ENCODE assay signal across 16 cellular contexts in genomic region chr5:155655569-155655968, GRCh38.
DNase-seq lines count a peak whose midpoint lies in the region; ATAC-seq and TF ChIP-seq lines count a peak whose summit lies in the region.
"Had no signal": no experiment of that assay in that cellular context is flagged by ENCODE, and none has a peak within 500 bp of the region (broad histone marks: within the 10 kb centered on the region; RNA-seq: fewer than 3 reads in every experiment).

No MANE protein-coding gene starts in this region.

- H3K9me3 Mint-ChIP-seq in GM23338, result no peaks in the 10 kb centered on the region
- H3K9me3 Mint-ChIP-seq in endodermal cell, result no peaks in the 10 kb centered on the region

- no peak overlapping the region for H2AFZ ChIP-seq in GM23338
- H2AFZ ChIP-seq in neural cell (ENCODE audit: low read depth, low read length), result no peak overlapping the region

- DNase-seq in GM23338 (ENCODE audit: low spot score) (peak; percentile 17), SK-N-DZ (ENCODE audit: low spot score) (peak; percentile 6), endodermal cell (peak; percentile 52), hypothalamus (lab: John Stamatoyannopoulos, UW) (no peak)
- DNase-seq in NK-92 treated with Interleukin-12 subunit alpha and Interleukin-12 subunit beta, amount 100 ng/mL, for 24 hours (lab: John Stamatoyannopoulos, UW), result no peak
- DNase-seq: Calu3; CD8-positive, alpha-beta T cell; DMS53; DND-41; EL; HCEC 1CT had no signal

- H3K4me3 ChIP-seq in GM23338 (no peak overlapping the region), endodermal cell (ENCODE audit: low read length) (no peak overlapping the region), neural cell (ENCODE audit: low read length) (peak overlapping the region; percentile 3)
- H3K4me3 ChIP-seq: BLaER1 treated with 17β-estradiol and CSF1 and Interleukin-3, amounts not matched to agents 10 nM and 100 nM; GM12878 had no signal

- no peak for TF ChIP-seq RAD21 in neural cell (conservative IDR thresholded peaks at IDR 0.05)

- WGBS in endodermal cell (ENCODE audit: insufficient coverage in 1 of 2, insufficient read length in 1 of 2), 2 experiments, result 77 to 94% methylated on average over 2 of the region's 2 CpGs

- peak; percentile 50; the same call in 2 of the 3 replicates for ATAC-seq in GM23338
- ATAC-seq in HG03108 (IDR thresholded peaks at IDR 0.05; ENCODE audit: unreplicated experiment), result no peak
- ATAC-seq: CD8-positive, alpha-beta T cell; GM12878 had no signal

- peak; percentile 25 to 37 for TF ChIP-seq CTCF in GM23338 (conservative IDR thresholded peaks at IDR 0.05; ENCODE audit: low read depth in 2 of 2)
- TF ChIP-seq CTCF in endodermal cell (conservative IDR thresholded peaks at IDR 0.05), result peak; percentile 46
- TF ChIP-seq CTCF in neural cell (IDR thresholded peaks at IDR 0.05; ENCODE audit: poor library complexity, severe bottlenecking), result peak; percentile 47

- H3K9ac ChIP-seq in endodermal cell (ENCODE audit: extremely low read depth, low read length, poor library complexity, severe bottlenecking), result no peak overlapping the region
- H3K9ac ChIP-seq in neural cell (ENCODE audit: low read length), result no peak overlapping the region
- H3K9ac ChIP-seq: BLaER1 treated with 17β-estradiol and CSF1 and Interleukin-3, amounts not matched to agents 10 nM and 100 nM had no signal

- no peaks in the 10 kb centered on the region for H3K79me2 ChIP-seq in GM23338 (replicated peaks; ENCODE audit: insufficient read depth)
- H3K79me2 ChIP-seq in neural cell (replicated peaks; ENCODE audit: insufficient read depth, low read length), result no peaks in the 10 kb centered on the region

- no peaks in the 10 kb centered on the region for H3K9me3 ChIP-seq in endodermal cell (ENCODE audit: control insufficient read depth, low read length)
- no peaks in the 10 kb centered on the region for H3K9me3 ChIP-seq in neural cell (ENCODE audit: low read length)

- H3K4me2 ChIP-seq in GM23338 (no peak overlapping the region), neural cell (ENCODE audit: low read length) (no peak overlapping the region)
- H3K4me2 ChIP-seq: BLaER1 treated with 17β-estradiol and CSF1 and Interleukin-3, amounts not matched to agents 10 nM and 100 nM had no signal

- no peaks in the 10 kb centered on the region for H3K9me2 ChIP-seq in GM23338 (ENCODE audit: insufficient read depth)
- no peaks in the 10 kb centered on the region for H3K9me2 ChIP-seq in neural cell (ENCODE audit: insufficient read depth, low read length)

- H3K27me3 ChIP-seq in GM23338 (ENCODE audit: insufficient read depth), result no peaks in the 10 kb centered on the region
- no peaks in the 10 kb centered on the region for H3K27me3 ChIP-seq in endodermal cell (ENCODE audit: control insufficient read depth, insufficient read depth, low read length, poor library complexity, severe bottlenecking)
- H3K27me3 ChIP-seq in neural cell (ENCODE audit: insufficient read depth, low read depth, low read length), result no peaks in the 10 kb centered on the region
- H3K27me3 ChIP-seq: BLaER1 treated with 17β-estradiol and CSF1 and Interleukin-3, amounts not matched to agents 10 nM and 100 nM had no signal

- no peaks in the 10 kb centered on the region for H3K4me1 ChIP-seq in GM23338 (ENCODE audit: insufficient read depth)
- no peaks in the 10 kb centered on the region for H3K4me1 ChIP-seq in endodermal cell (ENCODE audit: control insufficient read depth, insufficient read depth, low read length)
- H3K4me1 ChIP-seq: BLaER1 treated with 17β-estradiol and CSF1 and Interleukin-3, amounts not matched to agents 10 nM and 100 nM had no signal

- H4K20me1 ChIP-seq in GM23338 (replicated peaks; ENCODE audit: insufficient read depth) (no peaks in the 10 kb centered on the region), neural cell (ENCODE audit: insufficient read depth) (no peaks in the 10 kb centered on the region)
- H4K20me1 ChIP-seq: BLaER1 treated with 17β-estradiol and CSF1 and Interleukin-3, amounts not matched to agents 10 nM and 100 nM had no signal

- H3K36me3 Mint-ChIP-seq in GM23338 (ENCODE audit: low read depth) (no peaks in the 10 kb centered on the region), endodermal cell (ENCODE audit: low read depth) (no peaks in the 10 kb centered on the region)
- H3K36me3 Mint-ChIP-seq: CD8-positive, alpha-beta T cell had no signal

- H3K27me3 Mint-ChIP-seq in GM23338 (ENCODE audit: insufficient read depth, low read depth, poor library complexity) (no peaks in the 10 kb centered on the region), endodermal cell (ENCODE audit: insufficient read depth) (peaks cover 5% of the 10 kb centered on the region)
- H3K27me3 Mint-ChIP-seq: B cell had no signal

- no peaks in the 10 kb centered on the region for H3F3A ChIP-seq in GM23338 (replicated peaks; ENCODE audit: low read depth)
- no peaks in the 10 kb centered on the region for H3F3A ChIP-seq in neural cell (ENCODE audit: insufficient read depth, low read length, poor library complexity, severe bottlenecking)

- no peak overlapping the region for H3K27ac Mint-ChIP-seq in GM23338
- H3K27ac Mint-ChIP-seq in endodermal cell, result no peak overlapping the region
- H3K27ac Mint-ChIP-seq: B cell; CD8-positive, alpha-beta T cell had no signal

- no peaks in the 10 kb centered on the region for H3K36me3 ChIP-seq in GM23338 (ENCODE audit: insufficient read depth)
- no peaks in the 10 kb centered on the region for H3K36me3 ChIP-seq in endodermal cell (ENCODE audit: control insufficient read depth, insufficient read depth, low read length)
- H3K36me3 ChIP-seq in neural cell (ENCODE audit: insufficient read depth, low read length), result no peaks in the 10 kb centered on the region
- H3K36me3 ChIP-seq: BLaER1 treated with 17β-estradiol and CSF1 and Interleukin-3, amounts not matched to agents 10 nM and 100 nM had no signal

- no peak for TF ChIP-seq EP300 in neural cell (conservative IDR thresholded peaks at IDR 0.05; ENCODE audit: poor library complexity, severe bottlenecking)

- H3K4me3 Mint-ChIP-seq in GM23338 (no peak overlapping the region), endodermal cell (no peak overlapping the region)
- H3K4me3 Mint-ChIP-seq: B cell; CD8-positive, alpha-beta T cell had no signal

- H3K27ac ChIP-seq in GM23338 (ENCODE audit: low read depth), result no peak overlapping the region
- H3K27ac ChIP-seq in endodermal cell (ENCODE audit: low read depth, low read length), result no peak overlapping the region
- peak overlapping the region; percentile 54 for H3K27ac ChIP-seq in neural cell (ENCODE audit: low read length)
- H3K27ac ChIP-seq: BLaER1 treated with 17β-estradiol and CSF1 and Interleukin-3, amounts not matched to agents 10 nM and 100 nM had no signal

- H3K4me1 Mint-ChIP-seq in GM23338 (no peaks in the 10 kb centered on the region), endodermal cell (no peaks in the 10 kb centered on the region)
- H3K4me1 Mint-ChIP-seq: B cell had no signal

TF ChIP-seq in GM23338, 12 proteins besides CTCF, POLR2A, EP300 and RAD21:
- no peak for TF ChIP-seq EZH2 (IDR thresholded peaks at IDR 0.05; ENCODE audit: low read depth, unreplicated experiment)
- TF ChIP-seq EZH2phosphoT487 (IDR thresholded peaks at IDR 0.05; ENCODE audit: unreplicated experiment), result no peak
- TF ChIP-seq JUNB (IDR thresholded peaks at IDR 0.05; ENCODE audit: unreplicated experiment), result no peak
- no peak for TF ChIP-seq NANOG (IDR thresholded peaks at IDR 0.05; ENCODE audit: borderline replicate concordance)
- TF ChIP-seq CREB1 (CRISPR knock-in tag; IDR thresholded peaks at IDR 0.05; ENCODE audit: low read depth), result no peak

TF ChIP-seq in neural cell, 6 proteins besides CTCF, POLR2A, EP300 and RAD21:
- TF ChIP-seq MXI1 (conservative IDR thresholded peaks at IDR 0.05; ENCODE audit: poor library complexity, severe bottlenecking) (no peak), SMC3 (conservative IDR thresholded peaks at IDR 0.05; ENCODE audit: poor library complexity) (peak; percentile 24), TAF1 (IDR thresholded peaks at IDR 0.05; ENCODE audit: low read depth) (no peak)

Comparison
In these comparisons a context has a peak if more than half of its experiments do, and no peak if none do; other contexts are left out.
1. DNase-seq: peak in GM23338 (single experiment), SK-N-DZ (single experiment) and endodermal cell (single experiment); none in hypothalamus (0 of 51) and NK-92 treated with Interleukin-12 subunit alpha and Interleukin-12 subunit beta, amount 100 ng/mL, for 24 hours (single experiment).
2. Peak in every context shown above with its lines, with median percentiles within 50 percentile points of each other: CTCF ChIP-seq.